20 cellular contexts compared by ENCODE assay signal in genomic region chrX:48107717-48108116, GRCh38. TPM values are rescaled to one million over a fixed set of nuclear protein-coding genes. Genes with fewer than 3 reads are reported as not detected.
A peak's percentile ranks its signal among the peaks of the same experiment; 100 is the strongest.
DNase-seq lines count a peak whose midpoint lies in the region; ATAC-seq and TF ChIP-seq lines count a peak whose summit lies in the region.
"Had no signal": no experiment of that assay in that cellular context is flagged by ENCODE, and none has a peak within 500 bp of the region (broad histone marks: within the 10 kb centered on the region; RNA-seq: fewer than 3 reads in every experiment).

No MANE protein-coding gene starts in this region.

- H4K20me1 ChIP-seq in PC-3 (ENCODE audit: low read length), result no peaks in the 10 kb centered on the region
- H4K20me1 ChIP-seq: BLaER1 had no signal

- H3K4me1 ChIP-seq in PC-3 (ENCODE audit: insufficient read depth, low read length) (no peaks in the 10 kb centered on the region), transverse colon (no peaks in the 10 kb centered on the region)

- TF ChIP-seq EP300 in transverse colon (IDR thresholded peaks at IDR 0.05; ENCODE audit: low read depth), result no peak

- no peaks in the 10 kb centered on the region for H3K9me2 ChIP-seq in PC-3 (replicated peaks; ENCODE audit: low read length)
- H3K9me2 ChIP-seq: SK-N-SH had no signal

- H2AFZ ChIP-seq in PC-3 (ENCODE audit: low read length), result peak overlapping the region; percentile 50; the same call in 1 of the 2 replicates

- no peak for TF ChIP-seq CTCF in PC-3 (conservative IDR thresholded peaks at IDR 0.05; ENCODE audit: low read depth, low read length)
- no peak for TF ChIP-seq CTCF in transverse colon (IDR thresholded peaks at IDR 0.05)

- H3K4me1 Mint-ChIP-seq in stimulated activated effector memory CD8-positive, alpha-beta T cell treated with anti-CD3 and anti-CD28 coated beads, Interleukin-12 subunit alpha, Interleukin-12 subunit beta, amount 100 ng/mL, for 72 hours, result no peaks in the 10 kb centered on the region

- no peak overlapping the region for H3K4me3 ChIP-seq in PC-3 (ENCODE audit: low read length)
- H3K4me3 ChIP-seq in transverse colon, result no peak overlapping the region
- H3K4me3 ChIP-seq: BLaER1 had no signal

- H3K27ac ChIP-seq in PC-3 (ENCODE audit: low read length) (no peak overlapping the region), transverse colon (no peak overlapping the region)
- H3K27ac ChIP-seq: BLaER1 had no signal

- no peak for TF ChIP-seq POLR2A in transverse colon (IDR thresholded peaks at IDR 0.05)

- DNase-seq in DMS153 treated with DMSO at 0.1 percent for 48 hours (lab: John Stamatoyannopoulos, UW; ENCODE audit: unreplicated experiment), result peak; percentile 6
- peak; percentile 13 for DNase-seq in NAMALWA (ENCODE audit: low spot score)
- DNase-seq in PC-3, result no peak
- no peak for DNase-seq in stimulated activated effector memory CD8-positive, alpha-beta T cell treated with anti-CD3 and anti-CD28 coated beads, Interleukin-12 subunit alpha, Interleukin-12 subunit beta, amount 100 ng/mL, for 72 hours (ENCODE audit: low spot score in 2 of 2)
- DNase-seq in transverse colon, result no peak
- DNase-seq in stimulated activated CD4-positive, alpha-beta T cell treated with anti-CD3 and anti-CD28 coated beads, Interleukin-15, amount 100 ng/mL, for 24 hours, result no peak
- DNase-seq: CD4-positive, CD25-positive, alpha-beta regulatory T cell; DMS53; GF-D8; IMR-90; NCI-H1105; NCI-H1436 treated with DMSO at 0.1 percent for 48 hours; NCI-H187 treated with DMSO at 0.1 percent for 48 hours; NCI-H526 treated with DMSO at 0.1 percent for 48 hours; SK-N-SH; SW 1271 had no signal

- ATAC-seq in PC-3 (no peak), HG02840 (IDR thresholded peaks at IDR 0.05; ENCODE audit: low FRiP score, unreplicated experiment) (no peak)
- ATAC-seq in stimulated activated effector memory CD8-positive, alpha-beta T cell treated with anti-CD3 and anti-CD28 coated beads, Interleukin-12 subunit alpha, Interleukin-12 subunit beta, amount 100 ng/mL, for 72 hours, result no peak

- no TSS peak for BruUV-seq in PC-3 (replicated peaks; lab: Mats Ljungman, UMichigan)

- H3K27ac Mint-ChIP-seq in stimulated activated effector memory CD8-positive, alpha-beta T cell treated with anti-CD3 and anti-CD28 coated beads, Interleukin-12 subunit alpha, Interleukin-12 subunit beta, amount 100 ng/mL, for 72 hours, result peak overlapping the region; percentile 48
- H3K27ac Mint-ChIP-seq: CD4-positive, CD25-positive, alpha-beta regulatory T cell; T-helper 1 cell treated with Interleukin-12 subunit alpha and Interleukin-12 subunit beta and Interleukin-4 antibody, amounts not matched to agents 30 μg/mL and 1 μg/mL, for 36 hours had no signal

- no peaks in the 10 kb centered on the region for H3K36me3 Mint-ChIP-seq in stimulated activated effector memory CD8-positive, alpha-beta T cell treated with anti-CD3 and anti-CD28 coated beads, Interleukin-12 subunit alpha, Interleukin-12 subunit beta, amount 100 ng/mL, for 72 hours
- H3K36me3 Mint-ChIP-seq: CD4-positive, CD25-positive, alpha-beta regulatory T cell had no signal

- H3K36me3 ChIP-seq in PC-3 (ENCODE audit: low read depth, low read length) (no peaks in the 10 kb centered on the region), transverse colon (no peaks in the 10 kb centered on the region)
- H3K36me3 ChIP-seq: BLaER1 had no signal

- H3K9me3 ChIP-seq in PC-3 (ENCODE audit: low read length), result no peaks in the 10 kb centered on the region
- no peaks in the 10 kb centered on the region for H3K9me3 ChIP-seq in transverse colon
- H3K9me3 ChIP-seq: SK-N-SH had no signal

- 70% methylated on average over 6 of the region's 6 CpGs; no CpG with 5 or more reads in 1 of the 2 donors for WGBS in transverse colon (ENCODE audit: low coverage in 1 of 2), 2 donors

- in situ Hi-C loops in transverse colon (cut with MboI; ENCODE audit: low pct_ligation_motif_present in 1 of 4, low pct_unique_long_range_greater_than_20kb in 1 of 4, low sequenced_read_pairs in 3 of 4), result no loop called here

- H3K79me2 ChIP-seq in PC-3 (ENCODE audit: low read length), result no peaks in the 10 kb centered on the region

- H3K27me3 ChIP-seq in PC-3 (ENCODE audit: low read length) (no peaks in the 10 kb centered on the region), transverse colon (no peaks in the 10 kb centered on the region)

- POLR2A ChIA-PET in PC-3 (lab: Charles Lee; ENCODE audit: unreplicated experiment), result no interaction called here

- no peaks in the 10 kb centered on the region for H3F3A ChIP-seq in PC-3 (ENCODE audit: low read length, unreplicated experiment)

- no peak overlapping the region for H3K9ac ChIP-seq in PC-3 (ENCODE audit: low read length)
- H3K9ac ChIP-seq: BLaER1, SK-N-SH had no signal

- H3K4me2 ChIP-seq in PC-3 (ENCODE audit: low read length), result no peak overlapping the region
- H3K4me2 ChIP-seq: BLaER1, SK-N-SH had no signal

- CTCF ChIA-PET in PC-3 (lab: Charles Lee), result no interaction called here

- H3K4me3 Mint-ChIP-seq in stimulated activated effector memory CD8-positive, alpha-beta T cell treated with anti-CD3 and anti-CD28 coated beads, Interleukin-12 subunit alpha, Interleukin-12 subunit beta, amount 100 ng/mL, for 72 hours, result no peak overlapping the region
- H3K4me3 Mint-ChIP-seq: CD4-positive, CD25-positive, alpha-beta regulatory T cell; T-helper 1 cell treated with Interleukin-12 subunit alpha and Interleukin-12 subunit beta and Interleukin-4 antibody, amounts not matched to agents 30 μg/mL and 1 μg/mL, for 36 hours had no signal

- no peaks in the 10 kb centered on the region for H3K9me3 Mint-ChIP-seq in stimulated activated effector memory CD8-positive, alpha-beta T cell treated with anti-CD3 and anti-CD28 coated beads, Interleukin-12 subunit alpha, Interleukin-12 subunit beta, amount 100 ng/mL, for 72 hours
- H3K9me3 Mint-ChIP-seq: T-helper 1 cell treated with Interleukin-12 subunit alpha and Interleukin-12 subunit beta and Interleukin-4 antibody, amounts not matched to agents 30 μg/mL and 1 μg/mL, for 36 hours had no signal

- intact Hi-C loops in PC-3 (cut with micrococcal nuclease) (no loop called here), transverse colon (cut with DNase I; ENCODE audit: low total_unique reads) (no loop called here)

RNA-seq across cellular contexts. Expression of gene SPACA5B, which starts 22.7 kb away (rescaled TPM):
- total RNA-seq in PC-3 (2014; rRNA removed) (not detected in 2 replicates), transverse colon (not detected)
- total RNA-seq: A172; CD4-positive, CD25-positive, alpha-beta regulatory T cell; IMR-90 had no signal

RNA-seq across cellular contexts. Expression of gene ZNF630, which starts 36.3 kb away (rescaled TPM):
- total RNA-seq in PC-3 (2014; rRNA removed), result 2.5 and 4.4 TPM in 2 replicates
- 10 to 100 TPM in 2 of 4 donors, 1 to 10 TPM in 2; 4.6 to 29.9 (median 14.1) TPM for total RNA-seq in transverse colon

Comparison
In these comparisons a context has a peak if more than half of its experiments do, and no peak if none do; other contexts are left out.
1. DNase-seq: peak in DMS153 treated with DMSO at 0.1 percent for 48 hours (single experiment) and NAMALWA (single experiment); none in PC-3 (single experiment), stimulated activated effector memory CD8-positive, alpha-beta T cell treated with anti-CD3 and anti-CD28 coated beads, Interleukin-12 subunit alpha, Interleukin-12 subunit beta, amount 100 ng/mL, for 72 hours (0 of 2), transverse colon (single experiment) and stimulated activated CD4-positive, alpha-beta T cell treated with anti-CD3 and anti-CD28 coated beads, Interleukin-15, amount 100 ng/mL, for 24 hours (single experiment).